20 cellular contexts compared by ENCODE assay signal in genomic region chr9:125493384-125493783, GRCh38.
DNase-seq lines count a peak whose midpoint lies in the region; ATAC-seq, FAIRE-seq and TF ChIP-seq lines count a peak whose summit lies in the region.
"Had no signal": no experiment of that assay in that cellular context is flagged by ENCODE, and none has a peak within 500 bp of the region (broad histone marks: within the 10 kb centered on the region; RNA-seq: fewer than 3 reads in every experiment).

No MANE protein-coding gene starts in this region.

- no peak overlapping the region for H3K9ac ChIP-seq in kidney (ENCODE audit: low read length in 2 of 2)

- H3K27me3 ChIP-seq in pancreas (no peaks in the 10 kb centered on the region), uterus (no peaks in the 10 kb centered on the region)

- intact Hi-C loops in kidney (cut with DNase I) (no loop called here), pancreas (cut with DNase I) (no loop called here), uterus (cut with DNase I; ENCODE audit: low total_unique reads) (no loop called here)

- peak; percentile 83 to 96 (median 93) for ATAC-seq in pancreas
- ATAC-seq: activated CD4-positive, CD25-positive, alpha-beta regulatory T cell treated with anti-CD3 and anti-CD28 coated beads, Interleukin-2, amount 50 U/mL, for 24 hours; activated CD8-positive, alpha-beta T cell treated with anti-CD3 and anti-CD28 coated beads for 36 hours; CD8-positive, alpha-beta T cell; Panc1 had no signal

- TF ChIP-seq CTCF in kidney (IDR thresholded peaks at IDR 0.05; ENCODE audit: borderline replicate concordance, extremely low read depth, insufficient read depth) (no peak), pancreas (IDR thresholded peaks at IDR 0.05) (no peak), uterus (IDR thresholded peaks at IDR 0.05) (no peak)

- H3K36me3 ChIP-seq in kidney (ENCODE audit: control insufficient read depth in 1 of 2, insufficient read depth in 2 of 2, low read length in 2 of 2) = no peaks in the 10 kb centered on the region
- no peaks in the 10 kb centered on the region for H3K36me3 ChIP-seq in pancreas
- no peaks in the 10 kb centered on the region for H3K36me3 ChIP-seq in uterus

- WGBS in pancreas, 2 donors = 11 to 15% methylated on average over 5 of the region's 5 CpGs

- TF ChIP-seq POLR2A in uterus (IDR thresholded peaks at IDR 0.05) = no peak

- H3K9me3 ChIP-seq in kidney (ENCODE audit: control insufficient read depth in 1 of 2, low read length in 2 of 2) = no peaks in the 10 kb centered on the region
- H3K9me3 ChIP-seq in pancreas = no peaks in the 10 kb centered on the region
- no peaks in the 10 kb centered on the region for H3K9me3 ChIP-seq in uterus

- H3K4me1 ChIP-seq in kidney (ENCODE audit: control insufficient read depth in 1 of 2, insufficient read depth in 1 of 2, low read depth in 1 of 2, low read length in 2 of 2) (peaks cover 3 to 18% of the 10 kb centered on the region in 2 donors), pancreas (peaks cover 0 to 9% (median 5%) of the 10 kb centered on the region in 3 donors), uterus (no peaks in the 10 kb centered on the region)

- FAIRE-seq in kidney (lab: Jason Lieb, UNC) (no peak), pancreas (lab: Jason Lieb, UNC) (no peak)
- FAIRE-seq: A204.1, H1, islet of Langerhans had no signal

- in situ Hi-C loops in Caki2 (cut with HindIII; ENCODE audit: low pct_unique_long_range_greater_than_20kb, low sequenced_read_pairs) = no loop called here

- H3K4me3 ChIP-seq in kidney (ENCODE audit: low read length in 2 of 2) = no peak overlapping the region
- no peak overlapping the region for H3K4me3 ChIP-seq in pancreas
- no peak overlapping the region for H3K4me3 ChIP-seq in uterus

- H3K27ac ChIP-seq in kidney (ENCODE audit: low read depth in 2 of 2, low read length in 2 of 2) = peak overlapping the region; percentile 35 to 44
- H3K27ac ChIP-seq in pancreas = no peak overlapping the region
- no peak overlapping the region for H3K27ac ChIP-seq in uterus

- DNase-seq in Caki2 (ENCODE audit: low read depth) (peak; percentile 50), SW480 (ENCODE audit: low spot score) (peak; percentile 17), kidney (no peak), pancreas (peak in 3 of 6 donors; percentile 18 to 51 (median 36)), uterus (no peak), retina (no peak)
- no peak for DNase-seq in activated CD4-positive, alpha-beta T cell treated with anti-CD3 and anti-CD28 coated beads for 48 hours
- DNase-seq in activated CD4-positive, CD25-positive, alpha-beta regulatory T cell treated with anti-CD3 and anti-CD28 coated beads, Interleukin-2, amount 50 U/mL, for 72 hours = no peak
- DNase-seq: activated CD8-positive, alpha-beta T cell treated with anti-CD3 and anti-CD28 coated beads for 36 hours; activated effector memory CD4-positive, alpha-beta T cell treated with Interleukin-2 at 50 U/mL for 16 hours; CD8-positive, alpha-beta T cell; KG1; MM.1S; SIG-M5; stimulated activated naive CD4-positive, alpha-beta T cell had no signal

Comparison
In these comparisons a context has a peak if more than half of its experiments do, and no peak if none do; other contexts are left out.
1. DNase-seq: peak in Caki2 (single experiment) and SW480 (single experiment); none in kidney (single experiment), activated CD4-positive, alpha-beta T cell treated with anti-CD3 and anti-CD28 coated beads for 48 hours (single experiment), uterus (0 of 2), activated CD4-positive, CD25-positive, alpha-beta regulatory T cell treated with anti-CD3 and anti-CD28 coated beads, Interleukin-2, amount 50 U/mL, for 72 hours (single experiment) and retina (single experiment).
2. H3K27ac ChIP-seq: peak in kidney (2 of 2); none in pancreas (0 of 4) and uterus (0 of 2).